Comparison of ENCODE assay signal across 9 cellular contexts in genomic region chr12:104930388-104931326, GRCh38. TPM values are rescaled to one million over a fixed set of nuclear protein-coding genes. Genes with fewer than 3 reads are reported as not detected.
DNase-seq lines count a peak whose midpoint lies in the region; ATAC-seq and TF ChIP-seq lines count a peak whose summit lies in the region.
"Had no signal": no experiment of that assay in that cellular context is flagged by ENCODE, and none has a peak within 500 bp of the region (broad histone marks: within the 10 kb centered on the region; RNA-seq: fewer than 3 reads in every experiment).

No MANE protein-coding gene starts in this region.

- H3K4me1 ChIP-seq in foreskin keratinocyte (peaks cover 8% of the 10 kb centered on the region), upper lobe of right lung (no peaks in the 10 kb centered on the region)

- no peaks in the 10 kb centered on the region for H3K27me3 ChIP-seq in foreskin keratinocyte
- no peaks in the 10 kb centered on the region for H3K27me3 ChIP-seq in upper lobe of right lung

- ATAC-seq in GM21360 (IDR thresholded peaks at IDR 0.05; ENCODE audit: unreplicated experiment), result peak; percentile 75
- peak; percentile 75 for ATAC-seq in HG03520 (IDR thresholded peaks at IDR 0.05; ENCODE audit: unreplicated experiment)
- ATAC-seq in foreskin keratinocyte, result peak; percentile 97
- ATAC-seq in upper lobe of right lung, result no peak

- no peak overlapping the region for H3K4me3 ChIP-seq in upper lobe of right lung

- H3K27ac ChIP-seq in foreskin keratinocyte (peak overlapping the region; percentile 81), upper lobe of right lung (no peak overlapping the region)

- DNase-seq in ELR (ENCODE audit: low read depth) (peak; percentile 86), foreskin keratinocyte (peak; percentile 68 to 77), upper lobe of right lung (no peak), midbrain (lab: John Stamatoyannopoulos, UW) (no peak), NCI-H1105 treated with DMSO at 0.1 percent for 48 hours (lab: John Stamatoyannopoulos, UW) (no peak), putamen (ENCODE audit: low spot score) (no peak)
- DNase-seq: naive B cell had no signal

- H3K9me3 ChIP-seq in upper lobe of right lung, result no peaks in the 10 kb centered on the region

- intact Hi-C loops in upper lobe of right lung (cut with DNase I), result no loop called here

- TF ChIP-seq CTCF in foreskin keratinocyte (conservative IDR thresholded peaks at IDR 0.05), result no peak
- TF ChIP-seq CTCF in upper lobe of right lung (IDR thresholded peaks at IDR 0.05), result no peak

- no peaks in the 10 kb centered on the region for H3K36me3 ChIP-seq in upper lobe of right lung

RNA-seq across cellular contexts. Expression of gene SLC41A2, which starts 27.4 kb away (rescaled TPM):
- total RNA-seq in foreskin keratinocyte, result 3.9 and 4.2 TPM in 2 replicates
- polyA plus RNA-seq in foreskin keratinocyte, result 0.60 and 0.65 TPM in 2 replicates
- total RNA-seq in upper lobe of right lung, result 28.6 TPM

RNA-seq across cellular contexts. Expression of gene NOPCHAP1, which starts 55.5 kb away (rescaled TPM):
- total RNA-seq in foreskin keratinocyte (27.3 and 27.8 TPM in 2 replicates), upper lobe of right lung (11.5 TPM)
- polyA plus RNA-seq in foreskin keratinocyte, result 31.2 and 36.6 TPM in 2 replicates

Comparison
In these comparisons a context has a peak if more than half of its experiments do, and no peak if none do; other contexts are left out.
1. DNase-seq: peak in ELR (single experiment) and foreskin keratinocyte (2 of 2); none in upper lobe of right lung (single experiment), midbrain (single experiment), NCI-H1105 treated with DMSO at 0.1 percent for 48 hours (single experiment) and putamen (single experiment).